ENCODE assay signal across 25 cellular contexts in the genomic region with DNA sequence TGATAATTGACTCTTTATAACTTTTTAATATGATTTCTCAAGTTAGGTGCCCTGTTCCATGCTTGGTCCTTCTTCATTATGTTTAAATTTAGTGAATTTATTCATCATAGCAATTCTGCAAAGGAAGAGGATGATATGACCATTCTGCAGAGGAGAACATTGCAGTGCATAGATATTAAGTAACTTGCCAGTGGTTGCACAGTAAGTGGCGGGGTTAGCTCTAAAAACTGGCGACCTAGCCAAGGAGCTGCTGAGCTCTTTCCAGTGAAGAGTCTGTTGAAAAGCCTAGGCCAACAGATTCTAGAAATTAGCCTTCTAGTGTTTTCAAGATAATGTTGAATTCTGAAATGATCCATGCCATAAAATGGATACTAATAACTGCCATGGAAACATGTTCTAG. TPM values are rescaled to one million over a fixed set of nuclear protein-coding genes. Genes with fewer than 3 reads are reported as not detected.
DNase-seq lines count a peak whose midpoint lies in the region; ATAC-seq, FAIRE-seq and TF ChIP-seq lines count a peak whose summit lies in the region.
"Had no signal": no experiment of that assay in that cellular context is flagged by ENCODE, and none has a peak within 500 bp of the region (broad histone marks: within the 10 kb centered on the region; RNA-seq: fewer than 3 reads in every experiment).

No MANE protein-coding gene starts in this region.

- in situ Hi-C loops in HepG2 (cut with HindIII; ENCODE audit: extremely low pct_ligation_motif_present, low pct_unique_long_range_greater_than_20kb): no loop called here

- peaks cover 73% of the 10 kb centered on the region for H3K4me1 ChIP-seq in HepG2 (ENCODE audit: insufficient read depth, low read length)
- H3K4me1 ChIP-seq in right lobe of liver: peaks cover 0 to 67% (median 21%) of the 10 kb centered on the region in 4 donors
- peaks cover 83% of the 10 kb centered on the region for H3K4me1 ChIP-seq in Loucy (ENCODE audit: insufficient read depth, low read length, poor library complexity, severe bottlenecking)
- H3K4me1 ChIP-seq in endocrine pancreas (ENCODE audit: control insufficient read depth, insufficient read depth, low read length): peaks cover 59% of the 10 kb centered on the region

- no TSS peak for BruUV-seq in HepG2 (replicated peaks; lab: Mats Ljungman, UMichigan)

- peaks cover 96% of the 10 kb centered on the region for H3K79me2 ChIP-seq in HepG2 (ENCODE audit: insufficient read depth, low read length)
- peaks cover 99% of the 10 kb centered on the region for H3K79me2 ChIP-seq in Loucy (ENCODE audit: insufficient read depth, low read length)

- H3K4me3 ChIP-seq in HepG2 (replicated peaks in 1 of 3; ENCODE audit: insufficient read depth in 1 of 3, low read depth in 2 of 3, low read length in 3 of 3) (no peak overlapping the region), right lobe of liver (no peak overlapping the region), Loucy (ENCODE audit: low read length, poor library complexity, severe bottlenecking) (peak overlapping the region; percentile 94), endocrine pancreas (ENCODE audit: control insufficient read depth, insufficient read depth, low read length) (no peak overlapping the region), WERI-Rb-1 (ENCODE audit: low read depth, low read length) (no peak overlapping the region)
- H3K4me3 ChIP-seq: ovary, right atrium auricular region had no signal

- no peak for TF ChIP-seq EP300 in HepG2 (IDR thresholded peaks at IDR 0.05; ENCODE audit: low read depth in 2 of 2, low read length in 2 of 2)
- no peak for TF ChIP-seq EP300 in HepG2 (CRISPR knock-in tag; IDR thresholded peaks at IDR 0.05; ENCODE audit: borderline replicate concordance)

- DNase-seq in HepG2 (ENCODE audit: low spot score) (no peak), right lobe of liver (no peak), NCI-H2081 treated with DMSO at 0.1 percent for 48 hours (lab: John Stamatoyannopoulos, UW) (no peak), left cardiac atrium (no peak), WERI-Rb-1 (no peak)
- DNase-seq: activated B cell treated with CpG ODN at 0.5 μM for 24 hours; activated naive CD4-positive, alpha-beta T cell treated with anti-CD3 and anti-CD28 coated beads for 36 hours; aorta; caudate nucleus; NCI-H1105; NCI-H1930; ovary; spleen; stimulated activated CD4-positive, alpha-beta T cell treated with anti-CD3 and anti-CD28 coated beads, Interleukin-4, amount 100 ng/mL, for 24 hours; stimulated activated naive B cell treated with anti-CD40 and anti-IgM and Interleukin-4, amounts not matched to agents 10 μg/mL and 1 μg/mL and 100 μg/mL, for 72 hours; T-helper 9 cell had no signal

- intact Hi-C loops in HepG2 (cut with micrococcal nuclease; ENCODE audit: unreplicated experiment) (no loop called here), right lobe of liver (cut with DNase I) (no loop called here), left cardiac atrium (cut with DNase I) (loop anchor here in 1 of 2 donors (5.0 kb wide), 1 partner anchor 35 kb away; the partner anchor contains the start of gene GAS2L1)

- TF ChIP-seq CTCF in HepG2 (CRISPR knock-in tag; IDR thresholded peaks at IDR 0.05) (no peak), right lobe of liver (IDR thresholded peaks at IDR 0.05) (no peak), Loucy (conservative IDR thresholded peaks at IDR 0.05; ENCODE audit: low read length) (no peak), WERI-Rb-1 (IDR thresholded peaks at IDR 0.05; ENCODE audit: low read depth, low read length) (no peak)

- H3K9ac ChIP-seq in HepG2 (ENCODE audit: insufficient read depth, low read depth, low read length) (no peak overlapping the region), Loucy (ENCODE audit: low read depth, low read length, poor library complexity, severe bottlenecking) (peak overlapping the region; percentile 99), endocrine pancreas (ENCODE audit: control insufficient read depth, insufficient read depth, low read length) (peak overlapping the region; percentile 4)

- no peak for ATAC-seq in HepG2
- no peak for ATAC-seq in right lobe of liver
- no peak for ATAC-seq in left cardiac atrium
- ATAC-seq: HCT116; SK-N-SH treated with all-trans-retinoic acid at 6 μM for 48 hours; stimulated activated naive B cell treated with anti-CD40 and anti-IgM and Interleukin-4, amounts not matched to agents 10 μg/mL and 1 μg/mL and 100 μg/mL, for 72 hours had no signal

- no peak for FAIRE-seq in HepG2 (lab: Jason Lieb, UNC)
- FAIRE-seq: urothelium cell line had no signal

- H3K27me3 ChIP-seq in HepG2 (ENCODE audit: control insufficient read depth in 1 of 2, insufficient read depth in 2 of 2, low read length in 2 of 2): no peaks in the 10 kb centered on the region; a peak in 1 of 5 replicates
- no peaks in the 10 kb centered on the region for H3K27me3 ChIP-seq in right lobe of liver
- H3K27me3 ChIP-seq in Loucy (ENCODE audit: insufficient read depth, low read length, poor library complexity, severe bottlenecking): peaks cover 6% of the 10 kb centered on the region
- no peaks in the 10 kb centered on the region for H3K27me3 ChIP-seq in endocrine pancreas (ENCODE audit: control insufficient read depth, insufficient read depth, low read length)
- no peaks in the 10 kb centered on the region for H3K27me3 ChIP-seq in WERI-Rb-1 (ENCODE audit: insufficient read depth, low read depth, severe bottlenecking)
- H3K27me3 ChIP-seq: ovary, right atrium auricular region, spleen had no signal

- CTCF ChIA-PET in HepG2 (lab: Yijun Ruan, JAX; ENCODE audit: low intra/inter-chr PET ratio, low total read pairs): no interaction called here

- POLR2A ChIA-PET in HepG2 (lab: Yijun Ruan, JAX): no interaction called here

- no peaks in the 10 kb centered on the region for H3F3A ChIP-seq in Loucy (ENCODE audit: low read depth)

- no peak for TF ChIP-seq RAD21 in HepG2 (CRISPR knock-in tag; IDR thresholded peaks at IDR 0.05)

- H3K9me3 ChIP-seq in HepG2 (ENCODE audit: low read length) (no peaks in the 10 kb centered on the region), right lobe of liver (no peaks in the 10 kb centered on the region), Loucy (ENCODE audit: insufficient read depth, low read depth, low read length) (no peaks in the 10 kb centered on the region), endocrine pancreas (ENCODE audit: control insufficient read depth, low read length) (no peaks in the 10 kb centered on the region), WERI-Rb-1 (ENCODE audit: severe bottlenecking) (no peaks in the 10 kb centered on the region)
- H3K9me3 ChIP-seq: ovary, right atrium auricular region, spleen had no signal

- 100% methylated on average over 2 of the region's 2 CpGs for WGBS in HepG2 (ENCODE audit: low lambda C conversion rate)
- 73% methylated on average over 2 of the region's 2 CpGs for WGBS in right lobe of liver (ENCODE audit: insufficient coverage, low coverage, low lambda C conversion rate, missing lambda C conversion rate)

- H3K4me2 ChIP-seq in HepG2 (ENCODE audit: low read depth, low read length) (no peak overlapping the region), Loucy (ENCODE audit: low read depth, low read length, poor library complexity, severe bottlenecking) (peak overlapping the region; percentile 100)

- no peaks in the 10 kb centered on the region for H3K9me2 ChIP-seq in Loucy (replicated peaks; ENCODE audit: low read depth, low read length)

- H4K20me1 ChIP-seq in HepG2 (ENCODE audit: insufficient read depth, low read length): peaks cover 82% of the 10 kb centered on the region
- peaks cover 95% of the 10 kb centered on the region for H4K20me1 ChIP-seq in Loucy (ENCODE audit: insufficient read depth, low read length, poor library complexity, severe bottlenecking)

- H3K27ac ChIP-seq in HepG2 (ENCODE audit: extremely low read length, insufficient read depth, low read length): no peak overlapping the region
- no peak overlapping the region for H3K27ac ChIP-seq in right lobe of liver
- H3K27ac ChIP-seq in WERI-Rb-1: no peak overlapping the region
- H3K27ac ChIP-seq: C4-2B, HL-60, ovary, right atrium auricular region, spleen had no signal

- H3K36me3 ChIP-seq in HepG2 (replicated peaks in 1 of 2; ENCODE audit: control insufficient read depth in 1 of 2, insufficient read depth in 2 of 2, low read length in 2 of 2) (peaks cover 16 to 54% of the 10 kb centered on the region in 2 experiments), right lobe of liver (peaks cover 7 to 52% (median 29%) of the 10 kb centered on the region in 4 donors), Loucy (ENCODE audit: insufficient read depth, low read length) (peaks cover 62% of the 10 kb centered on the region), endocrine pancreas (ENCODE audit: control insufficient read depth, insufficient read depth, low read length) (no peaks in the 10 kb centered on the region), WERI-Rb-1 (peaks cover 97% of the 10 kb centered on the region)
- H3K36me3 ChIP-seq: ovary had no signal

- no peak overlapping the region for H2AFZ ChIP-seq in HepG2 (ENCODE audit: low read length)
- no peak overlapping the region for H2AFZ ChIP-seq in Loucy (ENCODE audit: low read length)

- TF ChIP-seq POLR2A in HepG2 (IDR thresholded peaks at IDR 0.05; ENCODE audit: insufficient read depth in 1 of 2, low read depth in 2 of 2, low read length in 2 of 2) (no peak), right lobe of liver (IDR thresholded peaks at IDR 0.05) (no peak)

RNA-seq across cellular contexts. Expression of gene EWSR1, which starts 4.6 kb away (rescaled TPM):
- total RNA-seq in HepG2 (2016; rRNA removed; fragmentation: Illumina TruSeq; extraction: Trizol) (167 and 211 TPM in 2 replicates), right lobe of liver (100 to 1,000 TPM in 3 of 6 experiments, 10 to 100 TPM in 3; 75.0 to 112 (median 98.2) TPM), left cardiac atrium (100 to 1,000 TPM; 109 to 175 TPM)
- total RNA-seq in HepG2 (2016; cell fraction: cytosol; rRNA removed; fragmentation: Illumina TruSeq; extraction: Trizol; ENCODE audit: low read depth): 28.9 and 32.2 TPM in 2 replicates
- total RNA-seq in HepG2 (2016; cell fraction: insoluble cytoplasmic fraction; rRNA removed; fragmentation: Illumina TruSeq; extraction: Trizol): 146 and 211 TPM in 2 replicates
- 47.2 and 49.1 TPM in 2 replicates for total RNA-seq in HepG2 (2016; cell fraction: membrane; rRNA removed; fragmentation: Illumina TruSeq; extraction: Trizol)
- total RNA-seq in HepG2 (2016; cell fraction: nucleus; rRNA removed; fragmentation: Illumina TruSeq; extraction: Trizol): 216 and 251 TPM in 2 replicates
- 326 and 401 TPM in 2 replicates for polyA plus RNA-seq in HepG2 (2011; rRNA removed)
- polyA plus RNA-seq in HepG2 (2011; cell fraction: cytosol; rRNA removed): 202 and 208 TPM in 2 replicates
- 687 and 755 TPM in 2 replicates for polyA plus RNA-seq in HepG2 (2011; cell fraction: nucleus; rRNA removed)
- 138 and 189 TPM in 2 replicates for polyA plus RNA-seq in HepG2 (2012)
- polyA plus RNA-seq in HepG2 (2016; cell fraction: cytosol; fragmentation: Illumina TruSeq; extraction: Trizol; ENCODE audit: low read depth): 22.8 and 25.5 TPM in 2 replicates
- polyA plus RNA-seq in HepG2 (2016; cell fraction: insoluble cytoplasmic fraction; fragmentation: Illumina TruSeq; extraction: Trizol; ENCODE audit: low read depth): 183 and 203 TPM in 2 replicates
- 29.2 and 38.3 TPM in 2 replicates for polyA plus RNA-seq in HepG2 (2016; cell fraction: membrane; fragmentation: Illumina TruSeq; extraction: Trizol; ENCODE audit: low read depth)
- 477 and 502 TPM in 2 replicates for polyA plus RNA-seq in HepG2 (2016; cell fraction: nucleus; fragmentation: Illumina TruSeq; extraction: Trizol; ENCODE audit: insufficient read depth, low read depth)
- polyA minus RNA-seq in HepG2 (2011; rRNA and poly(A)+ RNA removed; ENCODE audit: low replicate concordance): 381 and 574 TPM in 2 replicates
- 103 and 111 TPM in 2 replicates for polyA minus RNA-seq in HepG2 (2011; cell fraction: cytosol; rRNA and poly(A)+ RNA removed)
- 302 and 303 TPM in 2 replicates for polyA minus RNA-seq in HepG2 (2011; cell fraction: nucleus; rRNA and poly(A)+ RNA removed)

RNA-seq across cellular contexts. Expression of gene RHBDD3, which starts 4.8 kb away (rescaled TPM):
- 12.6 and 26.7 TPM in 2 replicates for total RNA-seq in HepG2 (2016; rRNA removed; fragmentation: Illumina TruSeq; extraction: Trizol)
- total RNA-seq in HepG2 (2016; cell fraction: cytosol; rRNA removed; fragmentation: Illumina TruSeq; extraction: Trizol; ENCODE audit: low read depth): 8.3 and 9.2 TPM in 2 replicates
- total RNA-seq in HepG2 (2016; cell fraction: insoluble cytoplasmic fraction; rRNA removed; fragmentation: Illumina TruSeq; extraction: Trizol): 12.3 and 26.7 TPM in 2 replicates
- 16.9 and 21.6 TPM in 2 replicates for total RNA-seq in HepG2 (2016; cell fraction: membrane; rRNA removed; fragmentation: Illumina TruSeq; extraction: Trizol)
- 24.7 and 26.9 TPM in 2 replicates for total RNA-seq in HepG2 (2016; cell fraction: nucleus; rRNA removed; fragmentation: Illumina TruSeq; extraction: Trizol)
- polyA plus RNA-seq in HepG2 (2011; rRNA removed): 12.1 and 21.0 TPM in 2 replicates
- polyA plus RNA-seq in HepG2 (2011; cell fraction: cytosol; rRNA removed): 10.6 and 17.9 TPM in 2 replicates
- polyA plus RNA-seq in HepG2 (2011; cell fraction: nucleus; rRNA removed): 38.6 and 38.8 TPM in 2 replicates
- 8.5 and 12.8 TPM in 2 replicates for polyA plus RNA-seq in HepG2 (2012)
- polyA plus RNA-seq in HepG2 (2016; cell fraction: cytosol; fragmentation: Illumina TruSeq; extraction: Trizol; ENCODE audit: low read depth): 6.5 and 10.4 TPM in 2 replicates
- polyA plus RNA-seq in HepG2 (2016; cell fraction: insoluble cytoplasmic fraction; fragmentation: Illumina TruSeq; extraction: Trizol; ENCODE audit: low read depth): 10.8 and 11.3 TPM in 2 replicates
- polyA plus RNA-seq in HepG2 (2016; cell fraction: membrane; fragmentation: Illumina TruSeq; extraction: Trizol; ENCODE audit: low read depth): 11.9 and 12.6 TPM in 2 replicates
- 59.8 and 60.3 TPM in 2 replicates for polyA plus RNA-seq in HepG2 (2016; cell fraction: nucleus; fragmentation: Illumina TruSeq; extraction: Trizol; ENCODE audit: insufficient read depth, low read depth)
- 9.9 and 18.2 TPM in 2 replicates for polyA minus RNA-seq in HepG2 (2011; rRNA and poly(A)+ RNA removed; ENCODE audit: low replicate concordance)
- polyA minus RNA-seq in HepG2 (2011; cell fraction: cytosol; rRNA and poly(A)+ RNA removed): 5.7 and 7.1 TPM in 2 replicates
- polyA minus RNA-seq in HepG2 (2011; cell fraction: nucleus; rRNA and poly(A)+ RNA removed): 7.7 and 9.3 TPM in 2 replicates
- total RNA-seq in right lobe of liver: 10 to 100 TPM in 5 of 6 experiments, 1 to 10 TPM in 1; 9.7 to 35.3 (median 14.7) TPM
- 10 to 100 TPM; 15.6 to 19.0 TPM for total RNA-seq in left cardiac atrium

RNA-seq across cellular contexts. Expression of gene GAS2L1, which starts 33.8 kb away (rescaled TPM):
- total RNA-seq in HepG2 (2016; rRNA removed; fragmentation: Illumina TruSeq; extraction: Trizol): 2.6 and 3.3 TPM in 2 replicates
- 3.1 TPM in 2 replicates for total RNA-seq in HepG2 (2016; cell fraction: cytosol; rRNA removed; fragmentation: Illumina TruSeq; extraction: Trizol; ENCODE audit: low read depth)
- total RNA-seq in HepG2 (2016; cell fraction: insoluble cytoplasmic fraction; rRNA removed; fragmentation: Illumina TruSeq; extraction: Trizol): 1.9 and 3.4 TPM in 2 replicates
- total RNA-seq in HepG2 (2016; cell fraction: membrane; rRNA removed; fragmentation: Illumina TruSeq; extraction: Trizol): 6.6 and 6.7 TPM in 2 replicates
- 2.1 and 2.7 TPM in 2 replicates for total RNA-seq in HepG2 (2016; cell fraction: nucleus; rRNA removed; fragmentation: Illumina TruSeq; extraction: Trizol)
- polyA plus RNA-seq in HepG2 (2011; rRNA removed): 1.8 and 2.2 TPM in 2 replicates
- 1.8 and 3.2 TPM in 2 replicates for polyA plus RNA-seq in HepG2 (2011; cell fraction: cytosol; rRNA removed)
- polyA plus RNA-seq in HepG2 (2011; cell fraction: nucleus; rRNA removed): 6.0 and 8.0 TPM in 2 replicates
- polyA plus RNA-seq in HepG2 (2012): 0.98 and 1.3 TPM in 2 replicates
- polyA plus RNA-seq in HepG2 (2016; cell fraction: cytosol; fragmentation: Illumina TruSeq; extraction: Trizol; ENCODE audit: low read depth): 4.1 and 4.7 TPM in 2 replicates
- 3.4 and 4.4 TPM in 2 replicates for polyA plus RNA-seq in HepG2 (2016; cell fraction: insoluble cytoplasmic fraction; fragmentation: Illumina TruSeq; extraction: Trizol; ENCODE audit: low read depth)
- polyA plus RNA-seq in HepG2 (2016; cell fraction: membrane; fragmentation: Illumina TruSeq; extraction: Trizol; ENCODE audit: low read depth): 7.9 and 8.8 TPM in 2 replicates
- polyA plus RNA-seq in HepG2 (2016; cell fraction: nucleus; fragmentation: Illumina TruSeq; extraction: Trizol; ENCODE audit: insufficient read depth, low read depth): 5.9 and 7.0 TPM in 2 replicates
- 2.7 and 10.4 TPM in 2 replicates for polyA minus RNA-seq in HepG2 (2011; rRNA and poly(A)+ RNA removed; ENCODE audit: low replicate concordance)
- polyA minus RNA-seq in HepG2 (2011; cell fraction: cytosol; rRNA and poly(A)+ RNA removed): 1.5 and 1.6 TPM in 2 replicates
- 1.9 and 3.5 TPM in 2 replicates for polyA minus RNA-seq in HepG2 (2011; cell fraction: nucleus; rRNA and poly(A)+ RNA removed)
- total RNA-seq in right lobe of liver: 10 to 100 TPM in 4 of 6 experiments, 1 to 10 TPM in 2; 8.9 to 15.8 (median 11.5) TPM
- 10 to 100 TPM; 20.1 to 25.2 TPM for total RNA-seq in left cardiac atrium
- total RNA-seq: activated B cell treated with CpG ODN at 0.5 μM for 24 hours had no signal

RNA-seq across cellular contexts. Expression of gene RASL10A, which starts 42.9 kb away (rescaled TPM):
- total RNA-seq in HepG2 (2016; rRNA removed; fragmentation: Illumina TruSeq; extraction: Trizol): 0.22 TPM in 1 of 2 replicates, not detected in the other
- total RNA-seq in HepG2 (2016; cell fraction: cytosol; rRNA removed; fragmentation: Illumina TruSeq; extraction: Trizol; ENCODE audit: low read depth): not detected in 2 replicates
- total RNA-seq in HepG2 (2016; cell fraction: insoluble cytoplasmic fraction; rRNA removed; fragmentation: Illumina TruSeq; extraction: Trizol): not detected in 2 replicates
- total RNA-seq in HepG2 (2016; cell fraction: membrane; rRNA removed; fragmentation: Illumina TruSeq; extraction: Trizol): not detected in 2 replicates
- not detected in 2 replicates for total RNA-seq in HepG2 (2016; cell fraction: nucleus; rRNA removed; fragmentation: Illumina TruSeq; extraction: Trizol)
- 0.05 and 0.08 TPM in 2 replicates for polyA plus RNA-seq in HepG2 (2011; rRNA removed)
- 0.08 and 0.17 TPM in 2 replicates for polyA plus RNA-seq in HepG2 (2011; cell fraction: cytosol; rRNA removed)
- polyA plus RNA-seq in HepG2 (2011; cell fraction: nucleus; rRNA removed): 0.40 and 1.6 TPM in 2 replicates
- not detected in 2 replicates for polyA plus RNA-seq in HepG2 (2012)
- polyA plus RNA-seq in HepG2 (2016; cell fraction: cytosol; fragmentation: Illumina TruSeq; extraction: Trizol; ENCODE audit: low read depth): not detected in 2 replicates
- polyA plus RNA-seq in HepG2 (2016; cell fraction: insoluble cytoplasmic fraction; fragmentation: Illumina TruSeq; extraction: Trizol; ENCODE audit: low read depth): not detected in 2 replicates
- polyA plus RNA-seq in HepG2 (2016; cell fraction: membrane; fragmentation: Illumina TruSeq; extraction: Trizol; ENCODE audit: low read depth): not detected in 2 replicates
- polyA plus RNA-seq in HepG2 (2016; cell fraction: nucleus; fragmentation: Illumina TruSeq; extraction: Trizol; ENCODE audit: insufficient read depth, low read depth): 1.5 TPM in 1 of 2 replicates, not detected in the other
- polyA minus RNA-seq in HepG2 (2011; rRNA and poly(A)+ RNA removed; ENCODE audit: low replicate concordance): 0.09 TPM in 1 of 2 replicates, not detected in the other
- polyA minus RNA-seq in HepG2 (2011; cell fraction: cytosol; rRNA and poly(A)+ RNA removed): not detected in 2 replicates
- polyA minus RNA-seq in HepG2 (2011; cell fraction: nucleus; rRNA and poly(A)+ RNA removed): not detected in 2 replicates
- total RNA-seq in right lobe of liver: 1 to 10 TPM in 3 of 6 experiments, under 1 TPM in 3; 0.32 to 1.2 (median 0.87) TPM
- 1 to 10 TPM; 1.0 to 3.1 TPM for total RNA-seq in left cardiac atrium
- total RNA-seq: activated naive CD4-positive, alpha-beta T cell treated with anti-CD3 and anti-CD28 coated beads for 36 hours had no signal
- polyA plus RNA-seq: AG04450 had no signal
